ENCODE assay signal across 1 cellular context in the genomic region with DNA sequence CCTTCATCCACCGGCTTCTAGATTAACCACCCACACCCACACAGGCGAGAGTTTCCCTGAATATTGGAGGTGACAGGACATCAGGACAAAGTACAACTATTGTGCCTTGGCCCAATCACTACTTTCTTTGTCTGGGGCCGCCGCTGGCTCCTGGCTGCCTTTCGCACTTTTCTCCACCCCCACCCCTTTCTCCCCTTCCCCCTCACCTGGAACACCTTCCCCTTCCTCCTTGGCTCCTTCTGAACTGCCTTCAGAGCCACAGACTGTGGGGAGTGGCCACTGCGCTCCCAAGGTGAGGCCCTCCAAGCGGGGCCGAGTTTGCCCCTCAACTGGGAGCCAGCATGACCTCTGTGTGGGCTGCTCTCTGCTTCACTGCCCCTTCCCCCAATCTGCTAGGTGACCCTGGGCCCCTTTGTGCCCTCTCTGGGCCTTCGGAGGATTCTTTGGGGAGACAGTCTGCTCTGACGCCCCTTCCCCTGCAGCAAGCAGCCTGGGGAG.
TF ChIP-seq lines count a peak whose summit lies in the region.

No MANE protein-coding gene starts in this region.

TF ChIP-seq in HepG2, 621 proteins besides CTCF, POLR2A, EP300 and RAD21 (continues in another document):
- TF ChIP-seq ZGPAT (CRISPR knock-in tag; IDR thresholded peaks at IDR 0.05) = no peak
- 0 out of 2 replicates have a peak, but pooled peaks have one; percentile 27 for TF ChIP-seq DMAP1 (CRISPR knock-in tag; IDR thresholded peaks at IDR 0.05)
- 0 out of 2 replicates have a peak, but pooled peaks have one; percentile 27 for TF ChIP-seq ZBED4 (CRISPR knock-in tag; IDR thresholded peaks at IDR 0.05; ENCODE audit: borderline replicate concordance)
- 0 out of 2 replicates have a peak, but pooled peaks have one; percentile 9 for TF ChIP-seq FOSL2 (CRISPR knock-in tag; IDR thresholded peaks at IDR 0.05)
- TF ChIP-seq ZBTB42 (CRISPR knock-in tag; IDR thresholded peaks at IDR 0.05) = no peak
- TF ChIP-seq, protein P1, sequence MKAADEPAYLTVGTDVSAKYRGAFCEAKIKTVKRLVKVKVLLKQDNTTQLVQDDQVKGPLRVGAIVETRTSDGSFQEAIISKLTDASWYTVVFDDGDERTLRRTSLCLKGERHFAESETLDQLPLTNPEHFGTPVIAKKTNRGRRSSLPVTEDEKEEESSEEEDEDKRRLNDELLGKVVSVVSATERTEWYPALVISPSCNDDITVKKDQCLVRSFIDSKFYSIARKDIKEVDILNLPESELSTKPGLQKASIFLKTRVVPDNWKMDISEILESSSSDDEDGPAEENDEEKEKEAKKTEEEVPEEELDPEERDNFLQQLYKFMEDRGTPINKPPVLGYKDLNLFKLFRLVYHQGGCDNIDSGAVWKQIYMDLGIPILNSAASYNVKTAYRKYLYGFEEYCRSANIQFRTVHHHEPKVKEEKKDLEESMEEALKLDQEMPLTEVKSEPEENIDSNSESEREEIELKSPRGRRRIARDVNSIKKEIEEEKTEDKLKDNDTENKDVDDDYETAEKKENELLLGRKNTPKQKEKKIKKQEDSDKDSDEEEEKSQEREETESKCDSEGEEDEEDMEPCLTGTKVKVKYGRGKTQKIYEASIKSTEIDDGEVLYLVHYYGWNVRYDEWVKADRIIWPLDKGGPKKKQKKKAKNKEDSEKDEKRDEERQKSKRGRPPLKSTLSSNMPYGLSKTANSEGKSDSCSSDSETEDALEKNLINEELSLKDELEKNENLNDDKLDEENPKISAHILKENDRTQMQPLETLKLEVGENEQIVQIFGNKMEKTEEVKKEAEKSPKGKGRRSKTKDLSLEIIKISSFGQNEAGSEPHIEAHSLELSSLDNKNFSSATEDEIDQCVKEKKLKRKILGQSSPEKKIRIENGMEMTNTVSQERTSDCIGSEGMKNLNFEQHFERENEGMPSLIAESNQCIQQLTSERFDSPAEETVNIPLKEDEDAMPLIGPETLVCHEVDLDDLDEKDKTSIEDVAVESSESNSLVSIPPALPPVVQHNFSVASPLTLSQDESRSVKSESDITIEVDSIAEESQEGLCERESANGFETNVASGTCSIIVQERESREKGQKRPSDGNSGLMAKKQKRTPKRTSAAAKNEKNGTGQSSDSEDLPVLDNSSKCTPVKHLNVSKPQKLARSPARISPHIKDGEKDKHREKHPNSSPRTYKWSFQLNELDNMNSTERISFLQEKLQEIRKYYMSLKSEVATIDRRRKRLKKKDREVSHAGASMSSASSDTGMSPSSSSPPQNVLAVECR (CRISPR knock-in tag; IDR thresholded peaks at IDR 0.05; ENCODE audit: borderline replicate concordance) = 0 out of 2 replicates have a peak, but pooled peaks have one; percentile 10
- no peak for TF ChIP-seq SP140L (CRISPR knock-in tag; IDR thresholded peaks at IDR 0.05; ENCODE audit: borderline replicate concordance)
- no peak for TF ChIP-seq POLR2AphosphoS5 (IDR thresholded peaks at IDR 0.05; ENCODE audit: low read depth, low read length)
- 0 out of 2 replicates have a peak, but pooled peaks have one; percentile 16 for TF ChIP-seq BCL3 (CRISPR knock-in tag; IDR thresholded peaks at IDR 0.05)
- TF ChIP-seq ZNF264 (CRISPR knock-in tag; IDR thresholded peaks at IDR 0.05) = no peak
- TF ChIP-seq ZNF331 (CRISPR knock-in tag; IDR thresholded peaks at IDR 0.05) = peak; percentile 32; the same call in 1 of the 2 replicates
- TF ChIP-seq DR1 (CRISPR knock-in tag; IDR thresholded peaks at IDR 0.05) = no peak
- no peak for TF ChIP-seq CHD4 (IDR thresholded peaks at IDR 0.05; ENCODE audit: borderline replicate concordance, low read length)
- TF ChIP-seq AFF4 (CRISPR knock-in tag; IDR thresholded peaks at IDR 0.05) = no peak
- TF ChIP-seq MTA1 (CRISPR knock-in tag; IDR thresholded peaks at IDR 0.05; ENCODE audit: borderline replicate concordance) = peak; percentile 62; the same call in 1 of the 2 replicates
- no peak; the same call in none of the 2 replicates for TF ChIP-seq ZNF281 (CRISPR knock-in tag; IDR thresholded peaks at IDR 0.05; ENCODE audit: borderline replicate concordance)
- TF ChIP-seq, protein P2, sequence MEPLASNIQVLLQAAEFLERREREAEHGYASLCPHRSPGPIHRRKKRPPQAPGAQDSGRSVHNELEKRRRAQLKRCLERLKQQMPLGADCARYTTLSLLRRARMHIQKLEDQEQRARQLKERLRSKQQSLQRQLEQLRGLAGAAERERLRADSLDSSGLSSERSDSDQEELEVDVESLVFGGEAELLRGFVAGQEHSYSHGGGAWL (CRISPR knock-in tag; IDR thresholded peaks at IDR 0.05) = no peak
- TF ChIP-seq ZNF768 (CRISPR knock-in tag; IDR thresholded peaks at IDR 0.05) = peak; percentile 88
- peak; percentile 68 for TF ChIP-seq TBX2 (CRISPR knock-in tag; IDR thresholded peaks at IDR 0.05; ENCODE audit: borderline replicate concordance)
- TF ChIP-seq HCFC1 (IDR thresholded peaks at IDR 0.05; ENCODE audit: low read depth, low read length) = no peak
- TF ChIP-seq PAWR (CRISPR knock-in tag; IDR thresholded peaks at IDR 0.05; ENCODE audit: borderline replicate concordance) = no peak
- TF ChIP-seq HMG20A (CRISPR knock-in tag; IDR thresholded peaks at IDR 0.05; ENCODE audit: borderline replicate concordance) = peak; percentile 49; the same call in 1 of the 2 replicates
- TF ChIP-seq, protein P3, sequence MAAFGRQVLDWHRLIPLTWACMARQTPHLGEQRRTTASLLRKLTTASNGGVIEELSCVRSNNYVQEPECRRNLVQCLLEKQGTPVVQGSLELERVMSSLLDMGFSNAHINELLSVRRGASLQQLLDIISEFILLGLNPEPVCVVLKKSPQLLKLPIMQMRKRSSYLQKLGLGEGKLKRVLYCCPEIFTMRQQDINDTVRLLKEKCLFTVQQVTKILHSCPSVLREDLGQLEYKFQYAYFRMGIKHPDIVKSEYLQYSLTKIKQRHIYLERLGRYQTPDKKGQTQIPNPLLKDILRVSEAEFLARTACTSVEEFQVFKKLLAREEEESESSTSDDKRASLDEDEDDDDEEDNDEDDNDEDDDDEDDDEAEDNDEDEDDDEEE (CRISPR knock-in tag; IDR thresholded peaks at IDR 0.05) = no peak
- TF ChIP-seq, protein P4, sequence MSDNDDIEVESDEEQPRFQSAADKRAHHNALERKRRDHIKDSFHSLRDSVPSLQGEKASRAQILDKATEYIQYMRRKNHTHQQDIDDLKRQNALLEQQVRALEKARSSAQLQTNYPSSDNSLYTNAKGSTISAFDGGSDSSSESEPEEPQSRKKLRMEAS (IDR thresholded peaks at IDR 0.05) = no peak
- peak; percentile 40; the same call in 1 of the 2 replicates for TF ChIP-seq SAP130 (CRISPR knock-in tag; IDR thresholded peaks at IDR 0.05; ENCODE audit: low read depth)
- no peak for TF ChIP-seq ZFP36 (IDR thresholded peaks at IDR 0.05; ENCODE audit: borderline replicate concordance, low read depth, low read length, partially characterized antibody)
- TF ChIP-seq MIER3 (CRISPR knock-in tag; IDR thresholded peaks at IDR 0.05; ENCODE audit: borderline replicate concordance) = no peak
